ENCODE assay signal across 14 cellular contexts in the genomic region with DNA sequence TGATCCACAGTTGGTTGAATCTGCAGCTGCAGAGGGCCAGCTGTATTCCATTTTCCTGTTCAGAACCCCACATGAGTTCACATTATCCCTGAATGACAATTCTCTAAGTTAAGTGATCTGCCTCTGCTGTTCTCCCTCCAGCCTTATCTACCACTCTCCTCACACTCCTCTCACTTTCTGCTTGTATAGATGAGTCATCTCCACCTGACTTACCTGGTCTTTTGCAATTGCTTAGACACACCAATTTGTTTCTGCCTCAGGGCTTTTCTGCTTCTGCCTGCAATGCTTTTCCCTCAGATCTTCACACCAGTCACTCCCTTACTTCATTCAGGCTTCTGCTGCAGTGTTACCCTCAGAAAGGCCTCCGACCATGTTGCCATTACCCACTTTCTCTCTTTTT.
DNase-seq lines count a peak whose midpoint lies in the region; ATAC-seq, FAIRE-seq and TF ChIP-seq lines count a peak whose summit lies in the region.
"Had no signal": no experiment of that assay in that cellular context is flagged by ENCODE, and none has a peak within 500 bp of the region (broad histone marks: within the 10 kb centered on the region; RNA-seq: fewer than 3 reads in every experiment).

No MANE protein-coding gene starts in this region.

- H3K27me3 Mint-ChIP-seq in activated CD8-positive, alpha-beta T cell treated with anti-CD3 and anti-CD28 coated beads, Interleukin-2, amount 10 ng/mL, durations not matched to agents 7 days and 5 days (ENCODE audit: low read depth) = no peaks in the 10 kb centered on the region
- H3K27me3 Mint-ChIP-seq: activated naive CD4-positive, alpha-beta T cell treated with anti-CD3 and anti-CD28 coated beads, Interleukin-2, amount 10 ng/mL, durations not matched to agents 7 days and 5 days had no signal

- no peak overlapping the region for H3K27ac ChIP-seq in A549
- H3K27ac ChIP-seq in upper lobe of right lung = no peak overlapping the region
- H3K27ac ChIP-seq: BLaER1, uterus had no signal

- H3K36me3 ChIP-seq in upper lobe of right lung = peaks cover 18% of the 10 kb centered on the region
- H3K36me3 ChIP-seq: uterus had no signal

- no peak overlapping the region for H3K4me3 Mint-ChIP-seq in activated CD8-positive, alpha-beta T cell treated with anti-CD3 and anti-CD28 coated beads, Interleukin-2, amount 10 ng/mL, durations not matched to agents 7 days and 5 days
- H3K4me3 Mint-ChIP-seq: activated naive CD4-positive, alpha-beta T cell treated with anti-CD3 and anti-CD28 coated beads, Interleukin-2, amount 10 ng/mL, durations not matched to agents 7 days and 5 days had no signal

- H3K4me3 ChIP-seq in A549 (no peak overlapping the region), upper lobe of right lung (no peak overlapping the region)
- H3K4me3 ChIP-seq: BLaER1, uterus had no signal

- no peak overlapping the region for H3K27ac Mint-ChIP-seq in activated CD8-positive, alpha-beta T cell treated with anti-CD3 and anti-CD28 coated beads, Interleukin-2, amount 10 ng/mL, durations not matched to agents 7 days and 5 days
- H3K27ac Mint-ChIP-seq: activated naive CD4-positive, alpha-beta T cell treated with anti-CD3 and anti-CD28 coated beads, Interleukin-2, amount 10 ng/mL, durations not matched to agents 7 days and 5 days had no signal

- CTCF ChIA-PET in A549 (lab: Yijun Ruan, JAX) = no interaction called here
- CTCF ChIA-PET in activated CD8-positive, alpha-beta T cell treated with anti-CD3 and anti-CD28 coated beads, Interleukin-2, amount 10 ng/mL, durations not matched to agents 7 days and 5 days (lab: Charles Lee) = no interaction called here

- TF ChIP-seq EP300 in A549 (IDR thresholded peaks at IDR 0.05) = no peak

- peak overlapping the region; percentile 31; the same call in 2 of the 3 replicates for H3K4me2 ChIP-seq in A549
- H3K4me2 ChIP-seq: BLaER1 had no signal

- TF ChIP-seq RAD21 in A549 (conservative IDR thresholded peaks at IDR 0.05 in 1 of 2, IDR thresholded peaks at IDR 0.05 in 1 of 2) = no peak

- ATAC-seq in A549 (peak in 1 of 2 experiments; percentile 59; a peak in 2 of 6 replicates), upper lobe of right lung (no peak)
- ATAC-seq in activated CD8-positive, alpha-beta T cell treated with anti-CD3 and anti-CD28 coated beads, Interleukin-2, amount 10 ng/mL, durations not matched to agents 7 days and 5 days = peak; percentile 33
- ATAC-seq: SK-N-SH treated with all-trans-retinoic acid at 6 μM for 48 hours had no signal

- peak; percentile 6 to 7 for DNase-seq in A549 (ENCODE audit: low read depth in 1 of 2, low spot score in 1 of 2)
- DNase-seq in HPDE6-E6E7 (ENCODE audit: extremely low spot score) = peak; percentile 91
- no peak for DNase-seq in activated CD8-positive, alpha-beta T cell treated with anti-CD3 and anti-CD28 coated beads, Interleukin-2, amount 10 ng/mL, durations not matched to agents 7 days and 5 days
- peak; percentile 37 for DNase-seq in kidney glomerular epithelial cell (lab: John Stamatoyannopoulos, UW)
- no peak for DNase-seq in upper lobe of right lung
- DNase-seq in GOT3 (lab: John Stamatoyannopoulos, UW) = no peak
- no peak for DNase-seq in effector CD4-positive, alpha-beta T cell
- DNase-seq in GM03348 (ENCODE audit: low spot score) = no peak
- DNase-seq: activated CD4-positive, alpha-beta T cell treated with anti-CD3 and anti-CD28 coated beads for 48 hours; activated naive CD4-positive, alpha-beta T cell treated with anti-CD3 and anti-CD28 coated beads, Interleukin-2, amount 10 ng/mL, durations not matched to agents 7 days and 5 days; glutamatergic neuron; uterus had no signal

- intact Hi-C loops in upper lobe of right lung (cut with DNase I) = no loop called here

- no peaks in the 10 kb centered on the region for H3K4me1 Mint-ChIP-seq in activated CD8-positive, alpha-beta T cell treated with anti-CD3 and anti-CD28 coated beads, Interleukin-2, amount 10 ng/mL, durations not matched to agents 7 days and 5 days (ENCODE audit: low read depth)

- H3K4me1 ChIP-seq in A549 (peaks cover 11% of the 10 kb centered on the region; the same call in 2 of the 3 replicates), upper lobe of right lung (no peaks in the 10 kb centered on the region)
- H3K4me1 ChIP-seq: BLaER1, uterus had no signal

- no peaks in the 10 kb centered on the region for H3K9me3 Mint-ChIP-seq in activated CD8-positive, alpha-beta T cell treated with anti-CD3 and anti-CD28 coated beads, Interleukin-2, amount 10 ng/mL, durations not matched to agents 7 days and 5 days (ENCODE audit: insufficient read depth)
- H3K9me3 Mint-ChIP-seq: activated naive CD4-positive, alpha-beta T cell treated with anti-CD3 and anti-CD28 coated beads, Interleukin-2, amount 10 ng/mL, durations not matched to agents 7 days and 5 days had no signal

- no peak for TF ChIP-seq POLR2A in A549 (IDR thresholded peaks at IDR 0.05; ENCODE audit: low read length)

- no peaks in the 10 kb centered on the region for H3K9me3 ChIP-seq in A549
- no peaks in the 10 kb centered on the region for H3K9me3 ChIP-seq in upper lobe of right lung
- H3K9me3 ChIP-seq: BLaER1, uterus had no signal

- TF ChIP-seq CTCF in A549 (IDR thresholded peaks at IDR 0.05) (no peak), upper lobe of right lung (IDR thresholded peaks at IDR 0.05) (no peak)

- POLR2A ChIA-PET in A549 (lab: Yijun Ruan, JAX) = no interaction called here
- POLR2A ChIA-PET in activated CD8-positive, alpha-beta T cell treated with anti-CD3 and anti-CD28 coated beads, Interleukin-2, amount 10 ng/mL, durations not matched to agents 7 days and 5 days (lab: Charles Lee) = no interaction called here

- 90% methylated on average over 1 of the region's 1 CpG for WGBS in A549 (ENCODE audit: missing lambda C conversion rate)

- FAIRE-seq in A549 (lab: Jason Lieb, UNC) = no peak

- no peaks in the 10 kb centered on the region for H3K27me3 ChIP-seq in upper lobe of right lung
- H3K27me3 ChIP-seq: BLaER1, uterus had no signal

- H3K36me3 Mint-ChIP-seq in activated CD8-positive, alpha-beta T cell treated with anti-CD3 and anti-CD28 coated beads, Interleukin-2, amount 10 ng/mL, durations not matched to agents 7 days and 5 days (ENCODE audit: low read depth) = peaks cover 45% of the 10 kb centered on the region

TF ChIP-seq in A549, 52 proteins besides CTCF, POLR2A, EP300 and RAD21:
- TF ChIP-seq CBX8 (IDR thresholded peaks at IDR 0.05) = no peak
- TF ChIP-seq HOXB13 (CRISPR knock-in tag; IDR thresholded peaks at IDR 0.05; ENCODE audit: low read depth) = no peak
- no peak for TF ChIP-seq JUN (IDR thresholded peaks at IDR 0.05)
- TF ChIP-seq FOSL2 (IDR thresholded peaks at IDR 0.05) = 0 out of 2 replicates have a peak, but pooled peaks have one; percentile 14
- peak; percentile 43; the same call in 1 of the 2 replicates for TF ChIP-seq FOSL2 (CRISPR knock-in tag; IDR thresholded peaks at IDR 0.05)
- no peak for TF ChIP-seq MAZ (IDR thresholded peaks at IDR 0.05; ENCODE audit: borderline replicate concordance, low read depth, low read length)
- TF ChIP-seq ZNF302 (CRISPR knock-in tag; IDR thresholded peaks at IDR 0.05) = no peak
- no peak for TF ChIP-seq HDAC2 (IDR thresholded peaks at IDR 0.05)
- no peak for TF ChIP-seq ESRRA (IDR thresholded peaks at IDR 0.05; ENCODE audit: borderline replicate concordance, low read length)
TF ChIP-seq in A549: peak in this region for 1.

Comparison
In these comparisons a context has a peak if more than half of its experiments do, and no peak if none do; other contexts are left out.
1. DNase-seq: peak in A549 (2 of 2), HPDE6-E6E7 (single experiment) and kidney glomerular epithelial cell (single experiment); none in activated CD8-positive, alpha-beta T cell treated with anti-CD3 and anti-CD28 coated beads, Interleukin-2, amount 10 ng/mL, durations not matched to agents 7 days and 5 days (single experiment), upper lobe of right lung (single experiment), GOT3 (single experiment), effector CD4-positive, alpha-beta T cell (single experiment) and GM03348 (single experiment).